ENCODE assay signal across 8 cellular contexts in the genomic region with DNA sequence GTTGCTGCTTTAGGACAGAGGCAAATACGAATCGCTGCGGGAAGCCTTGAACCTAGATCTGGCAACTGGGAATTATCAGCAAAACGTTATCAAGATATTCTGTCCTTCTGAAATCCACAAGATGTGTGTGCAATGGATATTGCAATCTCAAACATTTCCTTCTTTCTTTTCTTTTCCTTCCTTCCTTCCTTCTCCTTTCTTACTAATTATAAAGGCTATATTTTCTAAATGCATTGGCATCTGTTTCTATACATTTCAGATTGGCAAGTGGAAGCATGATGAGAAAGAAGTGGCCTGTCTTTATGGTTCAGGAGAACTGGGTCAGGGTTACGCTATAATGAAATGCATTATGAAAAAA. TPM values are rescaled to one million over a fixed set of nuclear protein-coding genes. Genes with fewer than 3 reads are reported as not detected.
DNase-seq lines count a peak whose midpoint lies in the region; ATAC-seq, FAIRE-seq and TF ChIP-seq lines count a peak whose summit lies in the region.

No MANE protein-coding gene starts in this region.

- peaks cover 76% of the 10 kb centered on the region for H3K4me1 Mint-ChIP-seq in activated B cell treated with CpG ODN at 0.5 μM for 24 hours

- ATAC-seq in heart right ventricle (no peak), Right ventricle myocardium inferior (no peak), activated B cell treated with CpG ODN at 0.5 μM for 24 hours (ENCODE audit: low read depth) (no peak), HG02763 (IDR thresholded peaks at IDR 0.05; ENCODE audit: unreplicated experiment) (no peak)

- in situ Hi-C loops in transverse colon (cut with MboI; ENCODE audit: low pct_ligation_motif_present in 1 of 4, low pct_unique_long_range_greater_than_20kb in 1 of 4, low sequenced_read_pairs in 3 of 4): loop anchor here in 1 of 4 donors (10.0 kb wide), 1 partner anchor 62 kb away; no protein-coding TSS in a partner anchor

- H2AFZ ChIP-seq in keratinocyte (ENCODE audit: control insufficient read depth, low read length): peak overlapping the region; percentile 7

- no peak for TF ChIP-seq EP300 in transverse colon (IDR thresholded peaks at IDR 0.05; ENCODE audit: low read depth)

- H3K4me2 ChIP-seq in keratinocyte (ENCODE audit: control insufficient read depth, extremely low read depth, insufficient read depth, low read depth, low read length): peak overlapping the region; percentile 69

- peaks cover 70% of the 10 kb centered on the region for H3K36me3 Mint-ChIP-seq in activated B cell treated with CpG ODN at 0.5 μM for 24 hours (ENCODE audit: low read depth)

- DNase-seq in heart right ventricle: no peak
- no peak for DNase-seq in Right ventricle myocardium inferior (ENCODE audit: missing footprints)
- DNase-seq in activated B cell treated with CpG ODN at 0.5 μM for 24 hours: no peak
- no peak for DNase-seq in keratinocyte (ENCODE audit: low read depth, low spot score)
- no peak for DNase-seq in transverse colon
- DNase-seq in NOMO-1 treated with dmso at 0.1 percent for 144 hours (lab: John Stamatoyannopoulos, UW; ENCODE audit: unreplicated experiment): no peak
- no peak for DNase-seq in MV-4-11 (lab: John Stamatoyannopoulos, UW)

- intact Hi-C loops in heart right ventricle (cut with DNase I) (loop anchor here (1.0 to 10.0 kb wide), 9 partner anchors 59 to 94 kb away; no protein-coding TSS in a partner anchor), Right ventricle myocardium inferior (cut with DNase I) (loop anchor here (1.0 to 5.0 kb wide), 3 partner anchors 36 to 91 kb away; no protein-coding TSS in a partner anchor), activated B cell treated with CpG ODN at 0.5 μM for 24 hours (cut with micrococcal nuclease) (loop anchor here (1.0 to 2.0 kb wide), 7 partner anchors 35 to 684 kb away; a partner anchor contains a TSS), transverse colon (cut with DNase I; ENCODE audit: low total_unique reads) (loop anchor here (10.0 kb wide), 1 partner anchor 92 kb away; no protein-coding TSS in a partner anchor)

- H3K9ac ChIP-seq in keratinocyte (ENCODE audit: control insufficient read depth, extremely low read depth, insufficient read depth, low read length): no peak overlapping the region

- no peaks in the 10 kb centered on the region for H4K20me1 ChIP-seq in keratinocyte (ENCODE audit: control insufficient read depth, extremely low read depth, insufficient read depth, low read length)

- CTCF ChIA-PET in activated B cell treated with CpG ODN at 0.5 μM for 24 hours (lab: Charles Lee): interaction anchor here (0.7 to 9.9 kb wide), 13 partner anchors 14 to 113 kb away, joined by 3 to 115 read pairs (median 6); no protein-coding TSS in a partner anchor

- H3K79me2 ChIP-seq in keratinocyte (ENCODE audit: control insufficient read depth, insufficient read depth, low read length): no peaks in the 10 kb centered on the region

- 20 to 21% methylated on average over 5 of the region's 5 CpGs for WGBS in heart right ventricle, 2 donors
- 16 to 28% methylated on average over 2 to 5 of the region's 5 CpGs for WGBS in transverse colon (ENCODE audit: low coverage in 1 of 2), 2 donors

- H3K36me3 ChIP-seq in heart right ventricle: peaks cover 0 to 39% (median 0%) of the 10 kb centered on the region in 9 donors
- no peaks in the 10 kb centered on the region for H3K36me3 ChIP-seq in keratinocyte (ENCODE audit: control insufficient read depth in 2 of 2, extremely low read depth in 1 of 2, insufficient read depth in 2 of 2, low read length in 2 of 2)
- no peaks in the 10 kb centered on the region for H3K36me3 ChIP-seq in transverse colon

- peak overlapping the region; percentile 100 for H3K27ac Mint-ChIP-seq in activated B cell treated with CpG ODN at 0.5 μM for 24 hours

- peak overlapping the region in 5 of 10 donors; percentile 0 to 90 (median 18) for H3K27ac ChIP-seq in heart right ventricle
- H3K27ac ChIP-seq in keratinocyte (ENCODE audit: control insufficient read depth, insufficient read depth, low read length): no peak overlapping the region
- peak overlapping the region; percentile 59 to 67 (median 64) for H3K27ac ChIP-seq in transverse colon

- no peaks in the 10 kb centered on the region for H3K27me3 Mint-ChIP-seq in activated B cell treated with CpG ODN at 0.5 μM for 24 hours

- no peaks in the 10 kb centered on the region for H3K9me1 ChIP-seq in keratinocyte (ENCODE audit: control insufficient read depth, extremely low read depth, insufficient read depth, low read length)

- peak overlapping the region in 7 of 10 donors; percentile 10 to 66 (median 33) for H3K4me3 ChIP-seq in heart right ventricle
- no peak overlapping the region for H3K4me3 ChIP-seq in keratinocyte (ENCODE audit: control insufficient read depth in 2 of 3, extremely low read depth in 1 of 3, insufficient read depth in 2 of 3, low read depth in 1 of 3, low read length in 3 of 3)
- H3K4me3 ChIP-seq in transverse colon: peak overlapping the region in 2 of 4 donors; percentile 7 to 45

- H3K4me3 Mint-ChIP-seq in activated B cell treated with CpG ODN at 0.5 μM for 24 hours: peak overlapping the region; percentile 99

- FAIRE-seq in keratinocyte (lab: Jason Lieb, UNC): no peak

- POLR2A ChIA-PET in activated B cell treated with CpG ODN at 0.5 μM for 24 hours (lab: Charles Lee): interaction anchor here (1.0 to 11.4 kb wide), 13 partner anchors 12 to 92 kb away, joined by 4 to 1007 read pairs (median 13); a partner anchor contains a TSS

- H3K9me3 ChIP-seq in heart right ventricle (no peaks in the 10 kb centered on the region), keratinocyte (ENCODE audit: control insufficient read depth, low read depth, low read length) (no peaks in the 10 kb centered on the region), transverse colon (no peaks in the 10 kb centered on the region)

- no peak for TF ChIP-seq POLR2A in transverse colon (IDR thresholded peaks at IDR 0.05)

- H3K4me1 ChIP-seq in heart right ventricle: peaks cover 0 to 54% (median 7%) of the 10 kb centered on the region in 9 donors
- H3K4me1 ChIP-seq in keratinocyte (ENCODE audit: control insufficient read depth, extremely low read depth, insufficient read depth, low read length): peaks cover 26% of the 10 kb centered on the region
- H3K4me1 ChIP-seq in transverse colon: peaks cover 0 to 16% (median 0%) of the 10 kb centered on the region in 4 donors

- dilution Hi-C loops in keratinocyte (cut with MboI; ENCODE audit: extremely low pct_ligation_motif_present, low sequenced_read_pairs): no loop called here

- no peaks in the 10 kb centered on the region for H3K27me3 ChIP-seq in heart right ventricle
- H3K27me3 ChIP-seq in keratinocyte (ENCODE audit: control insufficient read depth, extremely low read depth, insufficient read depth, low read length): no peaks in the 10 kb centered on the region
- no peaks in the 10 kb centered on the region for H3K27me3 ChIP-seq in transverse colon

- no peaks in the 10 kb centered on the region for H3K9me3 Mint-ChIP-seq in activated B cell treated with CpG ODN at 0.5 μM for 24 hours

- peak in 3 of 9 donors; percentile 4 to 44 (median 14) for TF ChIP-seq CTCF in heart right ventricle (IDR thresholded peaks at IDR 0.05)
- TF ChIP-seq CTCF in activated B cell treated with CpG ODN at 0.5 μM for 24 hours (IDR thresholded peaks at IDR 0.05): no peak
- TF ChIP-seq CTCF in keratinocyte (optimal IDR thresholded peaks at IDR 0.05 in 1 of 3, IDR thresholded peaks at IDR 0.05 in 1 of 3, conservative IDR thresholded peaks at IDR 0.05 in 1 of 3; ENCODE audit: extremely low read depth in 1 of 3, insufficient read depth in 2 of 3, low read length in 3 of 3): no peak
- peak in 2 of 5 experiments; percentile 5 to 8 for TF ChIP-seq CTCF in transverse colon (IDR thresholded peaks at IDR 0.05)

RNA-seq across cellular contexts. Expression of a gene that starts 2.0 kb away (rescaled TPM):
- total RNA-seq in heart right ventricle (1 to 10 TPM in 5 of 10 donors, under 1 TPM in 5; 0.45 to 6.5 (median 0.98) TPM), Right ventricle myocardium inferior (1.7 TPM), activated B cell treated with CpG ODN at 0.5 μM for 24 hours (129 TPM in 2 replicates), transverse colon (10 to 100 TPM in 2 of 4 donors, 1 to 10 TPM in 2; 5.1 to 10.3 (median 8.9) TPM)
- polyA plus RNA-seq in heart right ventricle (under 1 TPM; 0.28 to 0.37 TPM), keratinocyte (0.08 to 0.21 TPM (median 0.18 TPM) in 3 replicates)
- 0.11 TPM for polyA plus RNA-seq in keratinocyte (2011; ENCODE audit: low read depth)
- polyA plus RNA-seq in keratinocyte (2011; cell fraction: cytosol; rRNA removed): 0.08 and 0.16 TPM in 2 replicates
- 0.19 and 0.20 TPM in 2 replicates for polyA plus RNA-seq in keratinocyte (2011; cell fraction: nucleus; rRNA removed)
- polyA plus RNA-seq in keratinocyte (2012; ENCODE audit: low replicate concordance): 0.07 and 0.09 TPM in 2 replicates
- 0.40 to 0.42 TPM in 2 of 3 replicates, not detected in the other for polyA minus RNA-seq in keratinocyte
- not detected for polyA minus RNA-seq in keratinocyte (2011; cell fraction: cytosol; rRNA and poly(A)+ RNA removed)
- polyA minus RNA-seq in keratinocyte (2011; cell fraction: nucleus; rRNA and poly(A)+ RNA removed): 0.21 and 0.62 TPM in 2 replicates

RNA-seq across cellular contexts. Expression of a gene that starts 42.8 kb away (rescaled TPM):
- 10 to 100 TPM in 7 of 10 donors, 1 to 10 TPM in 3; 7.2 to 11.7 (median 10.3) TPM for total RNA-seq in heart right ventricle
- 1 to 10 TPM; 2.3 to 2.8 TPM for polyA plus RNA-seq in heart right ventricle
- total RNA-seq in Right ventricle myocardium inferior: 10.6 TPM
- total RNA-seq in activated B cell treated with CpG ODN at 0.5 μM for 24 hours: 1.9 and 2.4 TPM in 2 replicates
- polyA plus RNA-seq in keratinocyte: 4.3 to 4.5 TPM (median 4.4 TPM) in 3 replicates
- 12.7 TPM for polyA plus RNA-seq in keratinocyte (2011; ENCODE audit: low read depth)
- polyA plus RNA-seq in keratinocyte (2011; cell fraction: cytosol; rRNA removed): 4.0 and 4.5 TPM in 2 replicates
- polyA plus RNA-seq in keratinocyte (2011; cell fraction: nucleus; rRNA removed): 5.3 and 5.8 TPM in 2 replicates
- 7.0 and 8.9 TPM in 2 replicates for polyA plus RNA-seq in keratinocyte (2012; ENCODE audit: low replicate concordance)
- 3.3 to 6.5 TPM (median 3.4 TPM) in 3 replicates for polyA minus RNA-seq in keratinocyte
- 10.6 TPM for polyA minus RNA-seq in keratinocyte (2011; cell fraction: cytosol; rRNA and poly(A)+ RNA removed)
- 3.1 and 6.9 TPM in 2 replicates for polyA minus RNA-seq in keratinocyte (2011; cell fraction: nucleus; rRNA and poly(A)+ RNA removed)
- 10 to 100 TPM; 13.3 to 24.1 (median 23.5) TPM for total RNA-seq in transverse colon

Comparison
In these comparisons a context has a peak if more than half of its experiments do, and no peak if none do; other contexts are left out.
1. H3K4me3 ChIP-seq: peak in heart right ventricle (7 of 10); none in keratinocyte (0 of 3).
2. RNA of a gene that starts 2.0 kb away (total RNA-seq): 129 TPM in activated B cell treated with CpG ODN at 0.5 μM for 24 hours; 5.1 to 10.3 TPM in transverse colon, 1.7 TPM in Right ventricle myocardium inferior (single experiment) and 0.45 to 6.5 TPM in heart right ventricle; every median in the first group is over 10 times any median in the second.